ENCODE assay signal across 23 cellular contexts in the genomic region with DNA sequence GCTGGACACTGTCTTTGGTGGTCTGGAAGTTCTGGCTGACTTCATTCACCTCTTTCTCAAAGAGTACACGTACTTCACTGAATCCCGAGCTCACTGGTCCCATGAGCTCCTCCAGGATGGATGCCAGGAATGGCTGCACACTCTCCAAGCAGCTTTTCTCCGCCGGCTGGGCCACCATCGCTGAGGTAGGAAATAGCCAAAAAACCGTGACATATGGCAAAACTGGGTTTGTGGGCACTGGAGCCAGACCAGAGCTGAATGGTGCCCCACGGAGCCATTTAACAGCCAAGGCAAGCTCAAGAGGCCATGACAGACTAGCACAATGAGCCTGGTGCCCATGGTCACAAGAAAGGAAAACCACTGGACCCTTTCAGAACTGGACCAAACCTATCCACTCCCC.
A peak's percentile ranks its signal among the peaks of the same experiment; 100 is the strongest.
DNase-seq lines count a peak whose midpoint lies in the region; ATAC-seq and TF ChIP-seq lines count a peak whose summit lies in the region.
"Had no signal": no experiment of that assay in that cellular context is flagged by ENCODE, and none has a peak within 500 bp of the region (broad histone marks: within the 10 kb centered on the region; RNA-seq: fewer than 3 reads in every experiment).

No MANE protein-coding gene starts in this region.

- H3K9ac ChIP-seq in neuronal stem cell (ENCODE audit: low read depth, low read length, poor library complexity) = no peak overlapping the region
- H3K9ac ChIP-seq: BLaER1 treated with 17β-estradiol and CSF1 and Interleukin-3, amounts not matched to agents 10 nM and 100 nM had no signal

- H3K9me3 Mint-ChIP-seq in central memory CD8-positive, alpha-beta T cell = no peaks in the 10 kb centered on the region
- H3K9me3 Mint-ChIP-seq: CD4-positive, alpha-beta T cell had no signal

- no peaks in the 10 kb centered on the region for H3K4me1 Mint-ChIP-seq in T-helper 17 cell
- no peaks in the 10 kb centered on the region for H3K4me1 Mint-ChIP-seq in central memory CD8-positive, alpha-beta T cell
- H3K4me1 Mint-ChIP-seq: GM23338 had no signal

- no peak overlapping the region for H3K27ac ChIP-seq in neuronal stem cell (replicated peaks; ENCODE audit: low read length)
- H3K27ac ChIP-seq: A549; BLaER1 treated with 17β-estradiol and CSF1 and Interleukin-3, amounts not matched to agents 10 nM and 100 nM had no signal

- POLR2A ChIA-PET in HEK293T (lab: Yijun Ruan, JAX) = no interaction called here

- no peak overlapping the region for H2BK120ac ChIP-seq in neuronal stem cell (ENCODE audit: low read depth, low read length)

- H3K36me3 Mint-ChIP-seq in T-helper 17 cell (ENCODE audit: low read depth) = peaks cover 14% of the 10 kb centered on the region
- H3K36me3 Mint-ChIP-seq in central memory CD8-positive, alpha-beta T cell (ENCODE audit: insufficient read depth) = peaks cover 52% of the 10 kb centered on the region

- H3K18ac ChIP-seq in neuronal stem cell (ENCODE audit: low read length) = peak overlapping the region; percentile 21

- H3K27me3 ChIP-seq in neuronal stem cell (ENCODE audit: control insufficient read depth in 3 of 3, insufficient read depth in 3 of 3, low read depth in 1 of 3, low read length in 3 of 3) = no peaks in the 10 kb centered on the region
- H3K27me3 ChIP-seq: BE2C; BLaER1 treated with 17β-estradiol and CSF1 and Interleukin-3, amounts not matched to agents 10 nM and 100 nM had no signal

- H3K27me3 Mint-ChIP-seq in T-helper 17 cell = no peaks in the 10 kb centered on the region
- H3K27me3 Mint-ChIP-seq in central memory CD8-positive, alpha-beta T cell = no peaks in the 10 kb centered on the region
- H3K27me3 Mint-ChIP-seq: CD4-positive, alpha-beta T cell; CD8-positive, alpha-beta memory T cell had no signal

- no CpG with 5 or more reads among the region's 7 CpGs for WGBS in neuronal stem cell (ENCODE audit: extremely low coverage in 2 of 2, insufficient read length in 2 of 2, insufficient replicate concordance in 1 of 2), 2 donors

- peak overlapping the region; percentile 76 for H2AK5ac ChIP-seq in neuronal stem cell (ENCODE audit: low read depth, low read length)

- H4K91ac ChIP-seq in neuronal stem cell (ENCODE audit: low read depth, low read length, poor library complexity) = no peak overlapping the region

- DNase-seq in T-helper 17 cell (no peak), neuronal stem cell (ENCODE audit: low spot score) (no peak), NCI-H82 (lab: John Stamatoyannopoulos, UW) (no peak), HEK293T (ENCODE audit: extremely low spot score) (no peak), NCI-H1694 treated with DMSO at 0.1 percent for 48 hours (lab: John Stamatoyannopoulos, UW) (no peak)
- no peak for DNase-seq in central memory CD8-positive, alpha-beta T cell (ENCODE audit: low spot score in 2 of 2)
- DNase-seq: 8988T; ACHN; AML-193; BE2C; CD4-positive, alpha-beta T cell; CD8-positive, alpha-beta memory T cell; DMS 273 treated with DMSO at 0.1 percent for 48 hours; DMS79; EL; GF-D8; H9; HFFc6 had no signal

- ATAC-seq in T-helper 17 cell = no peak
- ATAC-seq in central memory CD8-positive, alpha-beta T cell (replicated peaks; ENCODE audit: extremely low read depth, poor library complexity, severe bottlenecking) = no peak
- ATAC-seq: A549, GM23338, HCT116 had no signal

- no peak overlapping the region for H2BK12ac ChIP-seq in neuronal stem cell (ENCODE audit: low read length)

- CTCF ChIA-PET in HEK293T (lab: Yijun Ruan, JAX) = interaction anchor here (0.5 kb wide), 1 partner anchor 133 kb away, joined by 3 read pairs; no protein-coding TSS in a partner anchor

- no peak overlapping the region for H3K14ac ChIP-seq in neuronal stem cell (ENCODE audit: low read length)

- H3K36me3 ChIP-seq in neuronal stem cell (replicated peaks in 1 of 2; ENCODE audit: control insufficient read depth in 2 of 2, insufficient read depth in 2 of 2, low read length in 2 of 2) = no peaks in the 10 kb centered on the region
- H3K36me3 ChIP-seq: BE2C had no signal

- H3K4me3 ChIP-seq in neuronal stem cell (ENCODE audit: low read length in 2 of 2) = no peak overlapping the region
- H3K4me3 ChIP-seq: A549; BLaER1 treated with 17β-estradiol and CSF1 and Interleukin-3, amounts not matched to agents 10 nM and 100 nM; GM23338 had no signal

- H4K8ac ChIP-seq in neuronal stem cell (ENCODE audit: low read depth, low read length) = no peak overlapping the region

- H3K9me3 ChIP-seq in T-helper 17 cell (ENCODE audit: control insufficient read depth, low read length, poor library complexity, severe bottlenecking) (no peaks in the 10 kb centered on the region), neuronal stem cell (replicated peaks in 1 of 2; ENCODE audit: control insufficient read depth in 2 of 2, insufficient read depth in 1 of 2, low read depth in 1 of 2, low read length in 2 of 2) (no peaks in the 10 kb centered on the region)
- H3K9me3 ChIP-seq: BE2C had no signal

- no peak overlapping the region for H3K4me3 Mint-ChIP-seq in T-helper 17 cell
- no peak overlapping the region for H3K4me3 Mint-ChIP-seq in central memory CD8-positive, alpha-beta T cell
- H3K4me3 Mint-ChIP-seq: CD14-positive monocyte; CD4-positive, alpha-beta T cell; CD8-positive, alpha-beta memory T cell; GM23338; H9; HFFc6 had no signal

- H3K27ac Mint-ChIP-seq in T-helper 17 cell = peak overlapping the region; percentile 59
- H3K27ac Mint-ChIP-seq in central memory CD8-positive, alpha-beta T cell (ENCODE audit: low read depth) = peak overlapping the region; percentile 61
- H3K27ac Mint-ChIP-seq: CD4-positive, alpha-beta T cell; GM23338; H9; HFFc6 had no signal

- no peak overlapping the region for H3K4me2 ChIP-seq in neuronal stem cell (ENCODE audit: insufficient read depth, low read length, poor library complexity, severe bottlenecking)
- H3K4me2 ChIP-seq: A549; BLaER1 treated with 17β-estradiol and CSF1 and Interleukin-3, amounts not matched to agents 10 nM and 100 nM; GM23338 had no signal

- peaks cover 0 to 9% of the 10 kb centered on the region in 2 donors for H3K4me1 ChIP-seq in neuronal stem cell (ENCODE audit: control insufficient read depth in 2 of 2, insufficient read depth in 1 of 2, low read depth in 1 of 2, low read length in 2 of 2)
- H3K4me1 ChIP-seq: A549, BE2C had no signal

- no peak overlapping the region for H2BK15ac ChIP-seq in neuronal stem cell (ENCODE audit: low read length)

- no peak overlapping the region for H2BK5ac ChIP-seq in neuronal stem cell (ENCODE audit: low read length)

- no peak overlapping the region for H3K23ac ChIP-seq in neuronal stem cell (ENCODE audit: low read depth, low read length, poor library complexity)

- H2AFZ ChIP-seq in neuronal stem cell (ENCODE audit: low read length) = no peak overlapping the region
- H2AFZ ChIP-seq: GM23338 had no signal

- H3K79me1 ChIP-seq in neuronal stem cell (ENCODE audit: low read depth, low read length) = no peaks in the 10 kb centered on the region

- no peak overlapping the region for H3K4ac ChIP-seq in neuronal stem cell (ENCODE audit: low read length)

TF ChIP-seq in HEK293T, 16 proteins besides CTCF, POLR2A, EP300 and RAD21:
- TF ChIP-seq SP1 (IDR thresholded peaks at IDR 0.05) = no peak
- no peak for TF ChIP-seq ZNF384 (IDR thresholded peaks at IDR 0.05)
- TF ChIP-seq L3MBTL2 (conservative IDR thresholded peaks at IDR 0.05) = no peak
- TF ChIP-seq, protein P1, sequence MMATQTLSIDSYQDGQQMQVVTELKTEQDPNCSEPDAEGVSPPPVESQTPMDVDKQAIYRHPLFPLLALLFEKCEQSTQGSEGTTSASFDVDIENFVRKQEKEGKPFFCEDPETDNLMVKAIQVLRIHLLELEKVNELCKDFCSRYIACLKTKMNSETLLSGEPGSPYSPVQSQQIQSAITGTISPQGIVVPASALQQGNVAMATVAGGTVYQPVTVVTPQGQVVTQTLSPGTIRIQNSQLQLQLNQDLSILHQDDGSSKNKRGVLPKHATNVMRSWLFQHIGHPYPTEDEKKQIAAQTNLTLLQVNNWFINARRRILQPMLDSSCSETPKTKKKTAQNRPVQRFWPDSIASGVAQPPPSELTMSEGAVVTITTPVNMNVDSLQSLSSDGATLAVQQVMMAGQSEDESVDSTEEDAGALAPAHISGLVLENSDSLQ (IDR thresholded peaks at IDR 0.05) = no peak
- TF ChIP-seq FOXM1 (IDR thresholded peaks at IDR 0.05; ENCODE audit: borderline replicate concordance) = no peak
- no peak for TF ChIP-seq BHLHE40 (IDR thresholded peaks at IDR 0.05; ENCODE audit: borderline replicate concordance)
- no peak for TF ChIP-seq ARNT (IDR thresholded peaks at IDR 0.05)
- TF ChIP-seq SUZ12 (IDR thresholded peaks at IDR 0.05) = no peak
- no peak for TF ChIP-seq LEF1 (IDR thresholded peaks at IDR 0.05; ENCODE audit: borderline replicate concordance)
